Comparison of ENCODE assay signal across 8 cellular contexts in the genomic region with DNA sequence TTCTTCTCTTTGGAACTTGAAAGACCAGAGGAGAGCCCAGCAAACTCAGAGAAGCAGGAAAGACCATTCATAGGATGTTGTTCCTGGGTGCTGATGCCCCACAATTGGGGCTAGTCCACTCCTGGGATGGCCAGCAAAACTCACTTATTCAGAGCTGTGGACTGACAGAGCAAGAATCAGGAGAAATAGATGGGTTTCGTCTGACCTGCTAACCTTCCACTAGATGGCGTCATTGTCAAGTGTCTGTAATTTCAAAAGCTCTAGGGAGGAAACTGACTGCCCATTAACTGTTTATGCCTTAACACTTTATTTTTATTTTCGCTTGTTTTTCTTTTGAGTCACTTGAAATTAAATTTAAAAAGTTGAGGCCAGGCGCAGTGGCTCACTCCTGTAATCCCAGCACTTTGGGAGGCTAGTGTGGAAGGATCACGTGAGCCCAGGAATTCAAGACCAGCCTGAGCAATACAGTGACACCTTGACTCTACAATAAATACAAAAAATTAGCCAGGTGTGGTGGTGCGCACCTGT. TPM values are rescaled to one million over a fixed set of nuclear protein-coding genes. Genes with fewer than 3 reads are reported as not detected.
DNase-seq lines count a peak whose midpoint lies in the region; ATAC-seq and TF ChIP-seq lines count a peak whose summit lies in the region.

No MANE protein-coding gene starts in this region.

- no peaks in the 10 kb centered on the region for H3K36me3 ChIP-seq in BLaER1
- H3K36me3 ChIP-seq in SK-N-SH (replicated peaks in 1 of 2; ENCODE audit: control insufficient read depth in 1 of 2, insufficient read depth in 2 of 2, low read length in 1 of 2) = no peaks in the 10 kb centered on the region
- no peaks in the 10 kb centered on the region for H3K36me3 ChIP-seq in uterus

- H3K27ac ChIP-seq in BLaER1 = peak overlapping the region; percentile 29; the same call in 1 of the 2 replicates
- H3K27ac ChIP-seq in SK-N-SH (ENCODE audit: low read depth in 2 of 2, low read length in 1 of 2) = no peak overlapping the region
- no peak overlapping the region for H3K27ac ChIP-seq in uterus

- TF ChIP-seq POLR2A in uterus (IDR thresholded peaks at IDR 0.05) = no peak

- H3K9me2 ChIP-seq in SK-N-SH = no peaks in the 10 kb centered on the region

- POLR2A ChIA-PET in SK-N-SH (lab: Yijun Ruan, JAX) = interaction anchor here (0.7 to 1.9 kb wide), 5 partner anchors 77 to 114 kb away, joined by 3 to 11 read pairs (median 3); partner anchors contain the start of genes CEP95, DDX5 and POLG2

- no peak for ATAC-seq in HG03460 (IDR thresholded peaks at IDR 0.05; ENCODE audit: unreplicated experiment)

- H3K9ac ChIP-seq in BLaER1 (no peak overlapping the region), SK-N-SH (no peak overlapping the region)

- H3K4me2 ChIP-seq in BLaER1 (no peak overlapping the region), SK-N-SH (no peak overlapping the region)

- H3K27me3 ChIP-seq in BLaER1 (no peaks in the 10 kb centered on the region), SK-N-SH (ENCODE audit: insufficient read depth) (no peaks in the 10 kb centered on the region), uterus (no peaks in the 10 kb centered on the region)

- 19% methylated on average over 6 of the region's 6 CpGs for WGBS in SK-N-SH (ENCODE audit: low lambda C conversion rate)

- H3K9me3 ChIP-seq in BLaER1 = no peaks in the 10 kb centered on the region
- H3K9me3 ChIP-seq in SK-N-SH = no peaks in the 10 kb centered on the region
- H3K9me3 ChIP-seq in uterus = no peaks in the 10 kb centered on the region

- H3K4me3 ChIP-seq in BLaER1 (no peak overlapping the region), SK-N-SH (ENCODE audit: low read depth in 2 of 2, low read length in 1 of 2) (no peak overlapping the region; a peak in 1 of 4 replicates), uterus (no peak overlapping the region)

- DNase-seq in GM20000 (ENCODE audit: low spot score) (peak; percentile 60), NCI-H1694 (lab: John Stamatoyannopoulos, UW) (peak; percentile 70), SK-N-SH (peak; percentile 76), ecto neural progenitor cell (ENCODE audit: low spot score) (peak; percentile 53), medulla oblongata (ENCODE audit: extremely low spot score) (peak; percentile 92), uterus (no peak)

- H4K20me1 ChIP-seq in BLaER1 (no peaks in the 10 kb centered on the region), SK-N-SH (ENCODE audit: insufficient read depth) (no peaks in the 10 kb centered on the region)

- intact Hi-C loops in uterus (cut with DNase I; ENCODE audit: low total_unique reads) = no loop called here

- TF ChIP-seq EP300 in SK-N-SH (IDR thresholded peaks at IDR 0.05; ENCODE audit: borderline replicate concordance in 1 of 2, low read depth in 1 of 2, low read length in 1 of 2) = no peak

- no peak overlapping the region for H2AFZ ChIP-seq in SK-N-SH (ENCODE audit: low read depth)

- no peaks in the 10 kb centered on the region for H3F3A ChIP-seq in SK-N-SH (replicated peaks; ENCODE audit: insufficient read depth)

- no peaks in the 10 kb centered on the region for H3K79me2 ChIP-seq in SK-N-SH (ENCODE audit: insufficient read depth)

- CTCF ChIA-PET in SK-N-SH (lab: Yijun Ruan, JAX) = interaction anchor here (0.5 to 15.5 kb wide), 91 partner anchors 10 to 811 kb away, joined by 3 to 501 read pairs (median 5); partner anchors contain the start of genes CEP95, DDX5, GH1 and MILR1

- TF ChIP-seq CTCF in GM20000 (IDR thresholded peaks at IDR 0.05; ENCODE audit: extremely low read depth, missing control alignments) = peak; percentile 54
- TF ChIP-seq CTCF in SK-N-SH (IDR thresholded peaks at IDR 0.05) = peak; percentile 97
- peak; percentile 61 to 79 (median 66) for TF ChIP-seq CTCF in uterus (IDR thresholded peaks at IDR 0.05)

- H3K4me1 ChIP-seq in BLaER1 = peaks cover 6% of the 10 kb centered on the region
- peaks cover 0 to 8% of the 10 kb centered on the region in 2 experiments; a peak in 1 of 4 replicates for H3K4me1 ChIP-seq in SK-N-SH (ENCODE audit: control insufficient read depth in 1 of 2, insufficient read depth in 2 of 2, low read depth in 1 of 2, low read length in 1 of 2)
- no peaks in the 10 kb centered on the region for H3K4me1 ChIP-seq in uterus

- TF ChIP-seq RAD21 in SK-N-SH (IDR thresholded peaks at IDR 0.05; ENCODE audit: low read length) = peak; percentile 91

TF ChIP-seq in SK-N-SH, 30 proteins besides CTCF, POLR2A, EP300 and RAD21:
- TF ChIP-seq TAF1 (IDR thresholded peaks at IDR 0.05; ENCODE audit: borderline replicate concordance, low read depth, low read length) (no peak), SMC3 (IDR thresholded peaks at IDR 0.05; ENCODE audit: low read depth, low read length) (peak; percentile 84)
- TF ChIP-seq, protein P1, sequence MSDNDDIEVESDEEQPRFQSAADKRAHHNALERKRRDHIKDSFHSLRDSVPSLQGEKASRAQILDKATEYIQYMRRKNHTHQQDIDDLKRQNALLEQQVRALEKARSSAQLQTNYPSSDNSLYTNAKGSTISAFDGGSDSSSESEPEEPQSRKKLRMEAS (IDR thresholded peaks at IDR 0.05; ENCODE audit: low read depth) = no peak
- TF ChIP-seq, protein P2, sequence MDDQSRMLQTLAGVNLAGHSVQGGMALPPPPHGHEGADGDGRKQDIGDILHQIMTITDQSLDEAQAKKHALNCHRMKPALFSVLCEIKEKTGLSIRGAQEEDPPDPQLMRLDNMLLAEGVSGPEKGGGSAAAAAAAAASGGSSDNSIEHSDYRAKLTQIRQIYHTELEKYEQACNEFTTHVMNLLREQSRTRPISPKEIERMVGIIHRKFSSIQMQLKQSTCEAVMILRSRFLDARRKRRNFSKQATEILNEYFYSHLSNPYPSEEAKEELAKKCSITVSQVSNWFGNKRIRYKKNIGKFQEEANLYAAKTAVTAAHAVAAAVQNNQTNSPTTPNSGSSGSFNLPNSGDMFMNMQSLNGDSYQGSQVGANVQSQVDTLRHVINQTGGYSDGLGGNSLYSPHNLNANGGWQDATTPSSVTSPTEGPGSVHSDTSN (IDR thresholded peaks at IDR 0.05) = 0 out of 2 replicates have a peak, but pooled peaks have one; percentile 16

RNA-seq across cellular contexts. Expression of gene MILR1, which starts 28.7 kb away (rescaled TPM):
- 4.9 and 6.0 TPM in 2 replicates for polyA plus RNA-seq in SK-N-SH (2012; rRNA removed)
- 4.8 and 4.9 TPM in 2 replicates for polyA plus RNA-seq in SK-N-SH (2012; cell fraction: cytosol; rRNA removed)
- polyA plus RNA-seq in SK-N-SH (2012; cell fraction: nucleus; rRNA removed) = 7.0 and 12.2 TPM in 2 replicates
- total RNA-seq in uterus = 1 to 10 TPM in 3 of 4 donors, under 1 TPM in 1; 0.59 to 9.5 (median 3.8) TPM

RNA-seq across cellular contexts. Expression of gene PECAM1, which starts 29.5 kb away (rescaled TPM):
- 0.10 TPM in 2 replicates for polyA plus RNA-seq in SK-N-SH (2012; rRNA removed)
- 0.17 and 0.18 TPM in 2 replicates for polyA plus RNA-seq in SK-N-SH (2012; cell fraction: cytosol; rRNA removed)
- 0.02 and 0.04 TPM in 2 replicates for polyA plus RNA-seq in SK-N-SH (2012; cell fraction: nucleus; rRNA removed)
- total RNA-seq in uterus = 100 to 1,000 TPM in 3 of 4 donors, 10 to 100 TPM in 1; 77.6 to 551 (median 190) TPM

Comparison
In these comparisons a context has a peak if more than half of its experiments do, and no peak if none do; other contexts are left out.
1. DNase-seq: peak in GM20000 (single experiment), NCI-H1694 (single experiment), SK-N-SH (single experiment), ecto neural progenitor cell (single experiment) and medulla oblongata (single experiment); none in uterus (0 of 2).
2. Peak in every context shown above with its lines, with median percentiles within 50 percentile points of each other: CTCF ChIP-seq.